Comparison of ENCODE assay signal across 16 cellular contexts in the genomic region with DNA sequence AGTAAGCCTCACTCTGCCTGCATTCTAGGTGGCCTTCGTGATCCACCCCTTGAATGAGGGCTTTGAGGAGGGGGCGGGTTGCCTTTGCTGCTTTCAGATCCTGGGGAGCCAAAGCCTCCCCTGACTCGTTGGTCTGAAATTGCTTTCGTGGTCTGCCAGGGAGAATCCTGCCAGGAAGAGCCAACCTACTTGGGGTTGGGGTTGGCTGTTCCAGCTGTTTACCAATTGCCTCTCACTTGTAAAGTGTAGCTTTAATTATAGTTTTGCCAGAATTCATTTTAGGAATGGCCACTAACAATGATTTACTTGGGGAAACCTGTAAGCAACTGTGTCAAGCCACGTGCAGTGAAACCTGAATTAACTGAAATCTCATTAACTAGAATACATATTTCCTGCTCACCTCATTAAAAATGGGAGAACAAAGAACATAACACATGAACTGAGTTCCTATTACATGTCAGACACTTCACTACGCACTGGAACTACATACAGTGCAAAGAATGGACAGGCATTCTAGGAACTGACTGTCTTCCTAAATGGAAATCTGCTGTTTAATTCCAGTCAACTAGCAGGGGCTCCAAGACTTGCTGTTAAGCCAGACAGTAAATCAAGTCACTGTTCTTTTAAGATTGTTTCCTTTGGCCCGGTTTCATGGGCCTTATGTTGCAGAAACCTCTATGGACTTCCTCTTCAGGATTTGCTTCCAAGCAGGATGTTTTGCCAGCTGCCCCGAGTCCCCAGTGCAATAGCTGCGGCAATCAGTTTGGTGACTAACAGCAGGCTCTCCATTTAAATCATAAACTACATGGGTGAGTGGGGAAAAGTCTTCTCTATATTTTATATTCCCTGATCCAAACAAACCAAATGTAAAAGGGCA. TPM values are rescaled to one million over a fixed set of nuclear protein-coding genes. Genes with fewer than 3 reads are reported as not detected.
DNase-seq lines count a peak whose midpoint lies in the region; ATAC-seq, FAIRE-seq and TF ChIP-seq lines count a peak whose summit lies in the region.
"Had no signal": no experiment of that assay in that cellular context is flagged by ENCODE, and none has a peak within 500 bp of the region (broad histone marks: within the 10 kb centered on the region; RNA-seq: fewer than 3 reads in every experiment).

No MANE protein-coding gene starts in this region.

- H3K27ac ChIP-seq in right lobe of liver (no peak overlapping the region), HepG2 (ENCODE audit: extremely low read length, insufficient read depth, low read length) (no peak overlapping the region), VCaP (peak overlapping the region; percentile 57), upper lobe of right lung (no peak overlapping the region), spleen (peak overlapping the region in 3 of 8 donors; percentile 26 to 54 (median 39))

- TF ChIP-seq CTCF in right lobe of liver (IDR thresholded peaks at IDR 0.05), result no peak
- no peak for TF ChIP-seq CTCF in HepG2 (CRISPR knock-in tag; IDR thresholded peaks at IDR 0.05)
- TF ChIP-seq CTCF in VCaP (conservative IDR thresholded peaks at IDR 0.05), result no peak
- TF ChIP-seq CTCF in upper lobe of right lung (IDR thresholded peaks at IDR 0.05), result no peak
- no peak for TF ChIP-seq CTCF in spleen (IDR thresholded peaks at IDR 0.05 in 8 of 11, conservative IDR thresholded peaks at IDR 0.05 in 3 of 11)

- H2AFZ ChIP-seq in HepG2 (ENCODE audit: low read length), result no peak overlapping the region

- DNase-seq in right lobe of liver, result no peak
- DNase-seq in HepG2 (ENCODE audit: low spot score), result no peak
- DNase-seq in left ventricle myocardium superior, result peak; percentile 37
- no peak for DNase-seq in upper lobe of right lung
- no peak for DNase-seq in spleen
- DNase-seq in effector CD8-positive, alpha-beta T cell (lab: John Stamatoyannopoulos, UW), result no peak
- DNase-seq: activated CD4-positive, CD25-positive, alpha-beta regulatory T cell treated with anti-CD3 and anti-CD28 coated beads, Interleukin-2, amount 50 U/mL, for 72 hours; activated naive CD4-positive, alpha-beta T cell; effector memory CD8-positive, alpha-beta T cell; islet precursor cell; NCI-H1694; posterior cingulate gyrus; RPMI8226 had no signal

- H3K9ac ChIP-seq in HepG2 (ENCODE audit: insufficient read depth, low read depth, low read length), result no peak overlapping the region

- WGBS in right lobe of liver (ENCODE audit: insufficient coverage, low coverage, low lambda C conversion rate, missing lambda C conversion rate), result 46% methylated on average over 5 of the region's 9 CpGs
- 89% methylated on average over 4 of the region's 9 CpGs for WGBS in HepG2 (ENCODE audit: low lambda C conversion rate)
- 50 to 67% (median 56%) methylated on average over 4 to 9 of the region's 9 CpGs for WGBS in spleen, 5 donors

- H3K4me3 ChIP-seq in right lobe of liver, result no peak overlapping the region
- H3K4me3 ChIP-seq in HepG2 (replicated peaks in 1 of 3; ENCODE audit: insufficient read depth in 1 of 3, low read depth in 2 of 3, low read length in 3 of 3), result no peak overlapping the region
- no peak overlapping the region for H3K4me3 ChIP-seq in upper lobe of right lung
- H3K4me3 ChIP-seq in spleen, result no peak overlapping the region

- no peak overlapping the region for H3K4me2 ChIP-seq in HepG2 (ENCODE audit: low read depth, low read length)

- POLR2A ChIA-PET in HepG2 (lab: Yijun Ruan, JAX), result no interaction called here

- H3K79me2 ChIP-seq in HepG2 (ENCODE audit: insufficient read depth, low read length), result no peaks in the 10 kb centered on the region

- H3K4me1 ChIP-seq in right lobe of liver, result no peaks in the 10 kb centered on the region
- no peaks in the 10 kb centered on the region for H3K4me1 ChIP-seq in HepG2 (ENCODE audit: insufficient read depth, low read length)
- no peaks in the 10 kb centered on the region for H3K4me1 ChIP-seq in upper lobe of right lung
- peaks cover 2 to 37% (median 12%) of the 10 kb centered on the region in 6 donors for H3K4me1 ChIP-seq in spleen

- TF ChIP-seq EP300 in HepG2 (IDR thresholded peaks at IDR 0.05; ENCODE audit: low read depth in 2 of 2, low read length in 2 of 2) (no peak), HepG2 (CRISPR knock-in tag; IDR thresholded peaks at IDR 0.05; ENCODE audit: borderline replicate concordance) (no peak)

- ATAC-seq in right lobe of liver (peak; percentile 33 to 71 (median 62)), HepG2 (no peak), left ventricle myocardium superior (peak; percentile 76), upper lobe of right lung (peak; percentile 41)
- no peak for ATAC-seq in activated CD4-positive, CD25-positive, alpha-beta regulatory T cell treated with anti-CD3 and anti-CD28 coated beads, Interleukin-2, amount 50 U/mL, for 24 hours
- ATAC-seq: effector memory CD8-positive, alpha-beta T cell had no signal

- BruUV-seq in HepG2 (replicated peaks; lab: Mats Ljungman, UMichigan), result no TSS peak

- H3K9me3 ChIP-seq in right lobe of liver (no peaks in the 10 kb centered on the region), HepG2 (ENCODE audit: low read length) (no peaks in the 10 kb centered on the region), upper lobe of right lung (no peaks in the 10 kb centered on the region), spleen (no peaks in the 10 kb centered on the region)

- no peaks in the 10 kb centered on the region for H4K20me1 ChIP-seq in HepG2 (ENCODE audit: insufficient read depth, low read length)

- TF ChIP-seq POLR2A in right lobe of liver (IDR thresholded peaks at IDR 0.05) (no peak), HepG2 (IDR thresholded peaks at IDR 0.05; ENCODE audit: insufficient read depth in 1 of 2, low read depth in 2 of 2, low read length in 2 of 2) (no peak), spleen (IDR thresholded peaks at IDR 0.05) (no peak)

- CTCF ChIA-PET in HepG2 (lab: Yijun Ruan, JAX; ENCODE audit: low intra/inter-chr PET ratio, low total read pairs), result no interaction called here

- no peak for FAIRE-seq in HepG2 (lab: Jason Lieb, UNC)
- FAIRE-seq: H1 had no signal

- H3K36me3 ChIP-seq in right lobe of liver (no peaks in the 10 kb centered on the region), HepG2 (replicated peaks in 1 of 2; ENCODE audit: control insufficient read depth in 1 of 2, insufficient read depth in 2 of 2, low read length in 2 of 2) (no peaks in the 10 kb centered on the region; a peak in 1 of 5 replicates), upper lobe of right lung (no peaks in the 10 kb centered on the region), spleen (peaks cover 0 to 51% (median 18%) of the 10 kb centered on the region in 6 donors)

- intact Hi-C loops in right lobe of liver (cut with DNase I) (no loop called here), HepG2 (cut with micrococcal nuclease; ENCODE audit: unreplicated experiment) (no loop called here), left ventricle myocardium superior (cut with micrococcal nuclease) (no loop called here), upper lobe of right lung (cut with DNase I) (no loop called here), spleen (cut with DNase I; ENCODE audit: low total_unique reads) (no loop called here)

- H3K27me3 ChIP-seq in right lobe of liver (no peaks in the 10 kb centered on the region), HepG2 (ENCODE audit: control insufficient read depth in 1 of 2, insufficient read depth in 2 of 2, low read length in 2 of 2) (no peaks in the 10 kb centered on the region), upper lobe of right lung (no peaks in the 10 kb centered on the region), spleen (replicated peaks in 1 of 7) (no peaks in the 10 kb centered on the region)

- in situ Hi-C loops in HepG2 (cut with HindIII; ENCODE audit: extremely low pct_ligation_motif_present, low pct_unique_long_range_greater_than_20kb), result no loop called here

- no peak for TF ChIP-seq RAD21 in HepG2 (CRISPR knock-in tag; IDR thresholded peaks at IDR 0.05)

RNA-seq across cellular contexts. Expression of a gene that starts 16.4 kb away (rescaled TPM):
- total RNA-seq in right lobe of liver (1 to 10 TPM; 3.0 to 4.4 (median 4.0) TPM), HepG2 (2016; rRNA removed; fragmentation: Illumina TruSeq; extraction: Trizol) (6.0 and 12.2 TPM in 2 replicates), left ventricle myocardium superior (5.2 TPM), upper lobe of right lung (7.1 TPM), spleen (10 to 100 TPM in 5 of 7 donors, 1 to 10 TPM in 2; 8.2 to 13.8 (median 12.5) TPM)
- total RNA-seq in HepG2 (2016; cell fraction: cytosol; rRNA removed; fragmentation: Illumina TruSeq; extraction: Trizol; ENCODE audit: low read depth), result 0.51 and 0.79 TPM in 2 replicates
- 6.2 and 11.8 TPM in 2 replicates for total RNA-seq in HepG2 (2016; cell fraction: insoluble cytoplasmic fraction; rRNA removed; fragmentation: Illumina TruSeq; extraction: Trizol)
- total RNA-seq in HepG2 (2016; cell fraction: membrane; rRNA removed; fragmentation: Illumina TruSeq; extraction: Trizol), result 3.2 and 3.5 TPM in 2 replicates
- total RNA-seq in HepG2 (2016; cell fraction: nucleus; rRNA removed; fragmentation: Illumina TruSeq; extraction: Trizol), result 7.9 and 9.5 TPM in 2 replicates
- polyA plus RNA-seq in HepG2 (2011; rRNA removed) (2.9 and 3.3 TPM in 2 replicates), spleen (10 to 100 TPM in 1 of 3 donors, 1 to 10 TPM in 2; 6.9 to 10.9 (median 9.4) TPM)
- polyA plus RNA-seq in HepG2 (2011; cell fraction: cytosol; rRNA removed), result 1.7 and 2.7 TPM in 2 replicates
- polyA plus RNA-seq in HepG2 (2011; cell fraction: nucleus; rRNA removed), result 3.1 and 3.2 TPM in 2 replicates
- polyA plus RNA-seq in HepG2 (2012), result 6.7 and 8.1 TPM in 2 replicates
- polyA plus RNA-seq in HepG2 (2016; cell fraction: cytosol; fragmentation: Illumina TruSeq; extraction: Trizol; ENCODE audit: low read depth), result 0.48 and 0.50 TPM in 2 replicates
- 10.8 and 11.1 TPM in 2 replicates for polyA plus RNA-seq in HepG2 (2016; cell fraction: insoluble cytoplasmic fraction; fragmentation: Illumina TruSeq; extraction: Trizol; ENCODE audit: low read depth)
- polyA plus RNA-seq in HepG2 (2016; cell fraction: membrane; fragmentation: Illumina TruSeq; extraction: Trizol; ENCODE audit: low read depth), result 1.5 and 2.1 TPM in 2 replicates
- 10.9 and 13.0 TPM in 2 replicates for polyA plus RNA-seq in HepG2 (2016; cell fraction: nucleus; fragmentation: Illumina TruSeq; extraction: Trizol; ENCODE audit: insufficient read depth, low read depth)
- polyA minus RNA-seq in HepG2 (2011; rRNA and poly(A)+ RNA removed; ENCODE audit: low replicate concordance), result 3.8 and 8.4 TPM in 2 replicates
- polyA minus RNA-seq in HepG2 (2011; cell fraction: cytosol; rRNA and poly(A)+ RNA removed), result 5.5 and 6.5 TPM in 2 replicates
- polyA minus RNA-seq in HepG2 (2011; cell fraction: nucleus; rRNA and poly(A)+ RNA removed), result 7.2 and 9.7 TPM in 2 replicates

RNA-seq across cellular contexts. Expression of a gene that starts 48.2 kb away (rescaled TPM):
- total RNA-seq in right lobe of liver (10 to 100 TPM; 11.9 to 20.4 (median 16.2) TPM), HepG2 (2016; rRNA removed; fragmentation: Illumina TruSeq; extraction: Trizol) (17.0 and 22.0 TPM in 2 replicates), left ventricle myocardium superior (61.9 TPM), upper lobe of right lung (48.7 TPM), spleen (10 to 100 TPM; 40.8 to 53.4 (median 42.6) TPM)
- total RNA-seq in HepG2 (2016; cell fraction: cytosol; rRNA removed; fragmentation: Illumina TruSeq; extraction: Trizol; ENCODE audit: low read depth), result 4.3 and 5.1 TPM in 2 replicates
- 21.6 and 22.4 TPM in 2 replicates for total RNA-seq in HepG2 (2016; cell fraction: insoluble cytoplasmic fraction; rRNA removed; fragmentation: Illumina TruSeq; extraction: Trizol)
- total RNA-seq in HepG2 (2016; cell fraction: membrane; rRNA removed; fragmentation: Illumina TruSeq; extraction: Trizol), result 15.3 and 15.9 TPM in 2 replicates
- 24.1 and 26.3 TPM in 2 replicates for total RNA-seq in HepG2 (2016; cell fraction: nucleus; rRNA removed; fragmentation: Illumina TruSeq; extraction: Trizol)
- polyA plus RNA-seq in HepG2 (2011; rRNA removed) (24.8 and 30.5 TPM in 2 replicates), spleen (10 to 100 TPM; 38.5 to 50.5 (median 48.7) TPM)
- polyA plus RNA-seq in HepG2 (2011; cell fraction: cytosol; rRNA removed), result 15.2 and 16.7 TPM in 2 replicates
- polyA plus RNA-seq in HepG2 (2011; cell fraction: nucleus; rRNA removed), result 24.2 and 31.0 TPM in 2 replicates
- 23.5 and 26.3 TPM in 2 replicates for polyA plus RNA-seq in HepG2 (2012)
- polyA plus RNA-seq in HepG2 (2016; cell fraction: cytosol; fragmentation: Illumina TruSeq; extraction: Trizol; ENCODE audit: low read depth), result 6.0 and 9.4 TPM in 2 replicates
- 43.0 and 43.9 TPM in 2 replicates for polyA plus RNA-seq in HepG2 (2016; cell fraction: insoluble cytoplasmic fraction; fragmentation: Illumina TruSeq; extraction: Trizol; ENCODE audit: low read depth)
- 13.2 and 16.4 TPM in 2 replicates for polyA plus RNA-seq in HepG2 (2016; cell fraction: membrane; fragmentation: Illumina TruSeq; extraction: Trizol; ENCODE audit: low read depth)
- polyA plus RNA-seq in HepG2 (2016; cell fraction: nucleus; fragmentation: Illumina TruSeq; extraction: Trizol; ENCODE audit: insufficient read depth, low read depth), result 51.7 and 52.4 TPM in 2 replicates
- polyA minus RNA-seq in HepG2 (2011; rRNA and poly(A)+ RNA removed; ENCODE audit: low replicate concordance), result 5.4 and 23.0 TPM in 2 replicates
- polyA minus RNA-seq in HepG2 (2011; cell fraction: cytosol; rRNA and poly(A)+ RNA removed), result 14.6 and 15.2 TPM in 2 replicates
- polyA minus RNA-seq in HepG2 (2011; cell fraction: nucleus; rRNA and poly(A)+ RNA removed), result 29.0 and 32.7 TPM in 2 replicates

RNA-seq across cellular contexts. Expression of a gene that starts 57.4 kb away (rescaled TPM):
- 10 to 100 TPM in 2 of 6 experiments, 1 to 10 TPM in 4; 4.5 to 13.9 (median 7.1) TPM for total RNA-seq in right lobe of liver
- total RNA-seq in HepG2 (2016; rRNA removed; fragmentation: Illumina TruSeq; extraction: Trizol), result 23.1 and 37.7 TPM in 2 replicates
- 3.5 and 6.3 TPM in 2 replicates for total RNA-seq in HepG2 (2016; cell fraction: cytosol; rRNA removed; fragmentation: Illumina TruSeq; extraction: Trizol; ENCODE audit: low read depth)
- 24.8 and 38.3 TPM in 2 replicates for total RNA-seq in HepG2 (2016; cell fraction: insoluble cytoplasmic fraction; rRNA removed; fragmentation: Illumina TruSeq; extraction: Trizol)
- 6.4 and 8.8 TPM in 2 replicates for total RNA-seq in HepG2 (2016; cell fraction: membrane; rRNA removed; fragmentation: Illumina TruSeq; extraction: Trizol)
- total RNA-seq in HepG2 (2016; cell fraction: nucleus; rRNA removed; fragmentation: Illumina TruSeq; extraction: Trizol), result 12.4 and 12.7 TPM in 2 replicates
- polyA plus RNA-seq in HepG2 (2011; rRNA removed), result 7.7 and 8.6 TPM in 2 replicates
- 5.8 and 8.6 TPM in 2 replicates for polyA plus RNA-seq in HepG2 (2011; cell fraction: cytosol; rRNA removed)
- polyA plus RNA-seq in HepG2 (2011; cell fraction: nucleus; rRNA removed), result 5.0 and 6.6 TPM in 2 replicates
- polyA plus RNA-seq in HepG2 (2012), result 11.1 and 14.4 TPM in 2 replicates
- polyA plus RNA-seq in HepG2 (2016; cell fraction: cytosol; fragmentation: Illumina TruSeq; extraction: Trizol; ENCODE audit: low read depth), result 1.9 and 2.4 TPM in 2 replicates
- 29.0 and 34.7 TPM in 2 replicates for polyA plus RNA-seq in HepG2 (2016; cell fraction: insoluble cytoplasmic fraction; fragmentation: Illumina TruSeq; extraction: Trizol; ENCODE audit: low read depth)
- 4.7 and 5.8 TPM in 2 replicates for polyA plus RNA-seq in HepG2 (2016; cell fraction: membrane; fragmentation: Illumina TruSeq; extraction: Trizol; ENCODE audit: low read depth)
- 17.2 and 17.7 TPM in 2 replicates for polyA plus RNA-seq in HepG2 (2016; cell fraction: nucleus; fragmentation: Illumina TruSeq; extraction: Trizol; ENCODE audit: insufficient read depth, low read depth)
- 10.0 and 27.2 TPM in 2 replicates for polyA minus RNA-seq in HepG2 (2011; rRNA and poly(A)+ RNA removed; ENCODE audit: low replicate concordance)
- 6.5 and 7.5 TPM in 2 replicates for polyA minus RNA-seq in HepG2 (2011; cell fraction: cytosol; rRNA and poly(A)+ RNA removed)
- 10.2 and 11.1 TPM in 2 replicates for polyA minus RNA-seq in HepG2 (2011; cell fraction: nucleus; rRNA and poly(A)+ RNA removed)
- 16.0 TPM for total RNA-seq in left ventricle myocardium superior
- 23.1 TPM for total RNA-seq in upper lobe of right lung
- 10 to 100 TPM; 20.4 to 31.6 (median 24.6) TPM for total RNA-seq in spleen
- polyA plus RNA-seq in spleen, result 10 to 100 TPM; 11.0 to 19.5 (median 13.2) TPM

Comparison
In these comparisons a context has a peak if more than half of its experiments do, and no peak if none do; other contexts are left out.
1. ATAC-seq: peak in right lobe of liver (4 of 4), left ventricle myocardium superior (single experiment) and upper lobe of right lung (single experiment); none in HepG2 (single experiment) and activated CD4-positive, CD25-positive, alpha-beta regulatory T cell treated with anti-CD3 and anti-CD28 coated beads, Interleukin-2, amount 50 U/mL, for 24 hours (0 of 2).